24 cellular contexts compared by ENCODE assay signal in the genomic region with DNA sequence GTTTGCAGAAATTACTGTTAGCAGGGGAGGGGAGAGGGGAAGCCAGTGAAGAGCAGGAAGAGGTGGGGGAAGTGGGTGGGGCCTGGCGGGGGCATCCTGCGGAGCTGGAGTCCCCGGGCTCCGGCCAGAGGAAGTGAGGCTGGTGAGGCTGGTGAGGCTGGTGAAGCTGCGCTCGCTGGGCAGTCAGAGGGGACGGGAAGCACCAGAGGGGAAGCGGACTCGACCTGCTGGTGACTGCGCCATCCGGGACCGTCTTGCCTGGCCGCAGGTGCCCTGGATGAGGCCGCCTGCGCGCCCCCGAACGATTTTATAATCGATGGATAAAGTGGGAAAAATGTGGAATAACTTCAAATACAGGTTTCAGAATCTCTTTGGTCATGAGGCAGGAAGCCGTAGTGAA.
DNase-seq lines count a peak whose midpoint lies in the region; ATAC-seq, FAIRE-seq and TF ChIP-seq lines count a peak whose summit lies in the region.
"Had no signal": no experiment of that assay in that cellular context is flagged by ENCODE, and none has a peak within 500 bp of the region (broad histone marks: within the 10 kb centered on the region; RNA-seq: fewer than 3 reads in every experiment).

No MANE protein-coding gene starts in this region.

- intact Hi-C loops in testis (cut with DNase I; ENCODE audit: low total_unique reads) = no loop called here

- H3K27ac Mint-ChIP-seq in glutamatergic neuron (ENCODE audit: unreplicated experiment) = no peak overlapping the region
- H3K27ac Mint-ChIP-seq: B cell, T-helper 17 cell had no signal

- 93% methylated on average over 20 of the region's 20 CpGs for WGBS in SK-N-SH (ENCODE audit: low lambda C conversion rate)
- 64 to 69% methylated on average over 18 to 20 of the region's 20 CpGs for WGBS in testis, 2 donors

- no peak overlapping the region for H3K4me3 Mint-ChIP-seq in glutamatergic neuron (ENCODE audit: unreplicated experiment)
- H3K4me3 Mint-ChIP-seq: B cell, T-helper 17 cell had no signal

- H3K4me1 Mint-ChIP-seq in glutamatergic neuron (ENCODE audit: low read depth, unreplicated experiment) = no peaks in the 10 kb centered on the region
- H3K4me1 Mint-ChIP-seq: B cell, T-helper 17 cell had no signal

- no peaks in the 10 kb centered on the region for H3K79me2 ChIP-seq in SK-N-SH (ENCODE audit: insufficient read depth)

- TF ChIP-seq RAD21 in SK-N-SH (IDR thresholded peaks at IDR 0.05; ENCODE audit: low read length) = no peak

- POLR2A ChIA-PET in SK-N-SH (lab: Yijun Ruan, JAX) = no interaction called here

- peaks cover 2% of the 10 kb centered on the region for H3K9me3 Mint-ChIP-seq in glutamatergic neuron (ENCODE audit: unreplicated experiment)

- peaks cover 5% of the 10 kb centered on the region; the same call in 1 of the 2 replicates for H3K9me3 ChIP-seq in SK-N-SH
- no peaks in the 10 kb centered on the region for H3K9me3 ChIP-seq in testis
- H3K9me3 ChIP-seq: Caco-2, Peyer's patch, SJCRH30 had no signal

- no peaks in the 10 kb centered on the region for H3K27me3 Mint-ChIP-seq in glutamatergic neuron (ENCODE audit: unreplicated experiment)
- H3K27me3 Mint-ChIP-seq: T-helper 17 cell had no signal

- H3K27me3 ChIP-seq in SK-N-SH (ENCODE audit: insufficient read depth) (no peaks in the 10 kb centered on the region), testis (no peaks in the 10 kb centered on the region)
- H3K27me3 ChIP-seq: MG63, Peyer's patch, SJCRH30 had no signal

- no peak overlapping the region for H2AFZ ChIP-seq in SK-N-SH (ENCODE audit: low read depth)

- no peak for FAIRE-seq in frontal cortex (lab: Jason Lieb, UNC)
- FAIRE-seq: GM12878, H1 had no signal

- no peak overlapping the region for H3K4me2 ChIP-seq in SK-N-SH

- no peaks in the 10 kb centered on the region for H3K36me3 Mint-ChIP-seq in glutamatergic neuron (ENCODE audit: unreplicated experiment)

- no peaks in the 10 kb centered on the region for H3F3A ChIP-seq in SK-N-SH (replicated peaks; ENCODE audit: insufficient read depth)

- no peak for TF ChIP-seq CTCF in SK-N-SH (IDR thresholded peaks at IDR 0.05)
- no peak for TF ChIP-seq CTCF in testis (IDR thresholded peaks at IDR 0.05)
- TF ChIP-seq CTCF in glutamatergic neuron (IDR thresholded peaks at IDR 0.05; ENCODE audit: partially characterized antibody, unreplicated experiment) = no peak

- no peak for TF ChIP-seq POLR2A in testis (IDR thresholded peaks at IDR 0.05)
- no peak for TF ChIP-seq POLR2A in GM18505 (IDR thresholded peaks at IDR 0.05; ENCODE audit: borderline replicate concordance, extremely low read depth, insufficient read depth, insufficient read length)

- no peak overlapping the region for H3K9ac ChIP-seq in SK-N-SH

- CTCF ChIA-PET in SK-N-SH (lab: Yijun Ruan, JAX) = no interaction called here

- ATAC-seq in SK-N-SH treated with all-trans-retinoic acid at 6 μM for 48 hours = no peak
- no peak for ATAC-seq in GM18505 (IDR thresholded peaks at IDR 0.05; ENCODE audit: unreplicated experiment)
- ATAC-seq: GM12878, T-helper 17 cell had no signal

- H3K9me2 ChIP-seq in SK-N-SH = no peaks in the 10 kb centered on the region

- H4K20me1 ChIP-seq in SK-N-SH (ENCODE audit: insufficient read depth) = no peaks in the 10 kb centered on the region

- H3K27ac ChIP-seq in SK-N-SH (ENCODE audit: low read depth in 2 of 2, low read length in 1 of 2) (no peak overlapping the region; a peak in 1 of 4 replicates), testis (no peak overlapping the region)
- H3K27ac ChIP-seq: Peyer's patch, SJCRH30 had no signal

- DNase-seq in SK-N-SH = peak; percentile 20
- DNase-seq in SK-N-DZ (ENCODE audit: low spot score) = peak; percentile 16
- DNase-seq in iPS-NIHi11 (ENCODE audit: low spot score) = peak; percentile 11
- DNase-seq in testis = peak; percentile 33
- no peak for DNase-seq in frontal cortex (ENCODE audit: low spot score in 2 of 2)
- no peak for DNase-seq in glutamatergic neuron
- DNase-seq: Caco-2, DMS 273 treated with DMSO at 0.1 percent for 48 hours, DMS79 treated with DMSO at 0.1 percent for 48 hours, MG63, NCI-H1048, NCI-H1417 treated with DMSO at 0.1 percent for 48 hours, NCI-H187, NCI-H2107, NCI-H446 treated with DMSO at 0.1 percent for 48 hours, NCI-H774, Peyer's patch, SJCRH30, T-helper 17 cell had no signal

- H3K36me3 ChIP-seq in SK-N-SH (replicated peaks in 1 of 2; ENCODE audit: control insufficient read depth in 1 of 2, insufficient read depth in 2 of 2, low read length in 1 of 2) = no peaks in the 10 kb centered on the region
- no peaks in the 10 kb centered on the region for H3K36me3 ChIP-seq in testis (ENCODE audit: low read depth, missing control alignments)
- H3K36me3 ChIP-seq: MG63, Peyer's patch, SJCRH30 had no signal

- H3K4me1 ChIP-seq in SK-N-SH (ENCODE audit: control insufficient read depth in 1 of 2, insufficient read depth in 2 of 2, low read depth in 1 of 2, low read length in 1 of 2) = peaks cover 0 to 4% of the 10 kb centered on the region in 2 experiments; a peak in 3 of 4 replicates
- H3K4me1 ChIP-seq in testis = no peaks in the 10 kb centered on the region
- H3K4me1 ChIP-seq: Caco-2, Peyer's patch, SJCRH30 had no signal

- TF ChIP-seq EP300 in SK-N-SH (IDR thresholded peaks at IDR 0.05; ENCODE audit: borderline replicate concordance in 1 of 2, low read depth in 1 of 2, low read length in 1 of 2) = no peak

- no peak overlapping the region for H3K4me3 ChIP-seq in SK-N-SH (ENCODE audit: low read depth in 2 of 2, low read length in 1 of 2)
- peak overlapping the region; percentile 27 to 34 for H3K4me3 ChIP-seq in testis
- H3K4me3 ChIP-seq: GM12878, MG63, Peyer's patch, SJCRH30 had no signal

TF ChIP-seq in SK-N-SH, 30 proteins besides CTCF, POLR2A, EP300 and RAD21:
- TF ChIP-seq SIN3A (IDR thresholded peaks at IDR 0.05; ENCODE audit: borderline replicate concordance, low read depth, low read length) (no peak), FOXJ3 (CRISPR knock-in tag; IDR thresholded peaks at IDR 0.05) (no peak), SMC3 (IDR thresholded peaks at IDR 0.05; ENCODE audit: low read depth, low read length) (no peak), NRF1 (IDR thresholded peaks at IDR 0.05; ENCODE audit: low read depth, low read length) (no peak), NFIC (IDR thresholded peaks at IDR 0.05; ENCODE audit: borderline replicate concordance) (no peak), TAF1 (IDR thresholded peaks at IDR 0.05; ENCODE audit: borderline replicate concordance, low read depth, low read length) (no peak), YY1 (IDR thresholded peaks at IDR 0.05; ENCODE audit: low read depth) (no peak)
- TF ChIP-seq, protein P1, sequence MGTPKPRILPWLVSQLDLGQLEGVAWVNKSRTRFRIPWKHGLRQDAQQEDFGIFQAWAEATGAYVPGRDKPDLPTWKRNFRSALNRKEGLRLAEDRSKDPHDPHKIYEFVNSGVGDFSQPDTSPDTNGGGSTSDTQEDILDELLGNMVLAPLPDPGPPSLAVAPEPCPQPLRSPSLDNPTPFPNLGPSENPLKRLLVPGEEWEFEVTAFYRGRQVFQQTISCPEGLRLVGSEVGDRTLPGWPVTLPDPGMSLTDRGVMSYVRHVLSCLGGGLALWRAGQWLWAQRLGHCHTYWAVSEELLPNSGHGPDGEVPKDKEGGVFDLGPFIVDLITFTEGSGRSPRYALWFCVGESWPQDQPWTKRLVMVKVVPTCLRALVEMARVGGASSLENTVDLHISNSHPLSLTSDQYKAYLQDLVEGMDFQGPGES (IDR thresholded peaks at IDR 0.05; ENCODE audit: low read depth, low read length) = no peak

TF ChIP-seq in SK-N-SH treated with all-trans-retinoic acid at 6 μM for 48 hours, 23 proteins besides CTCF, POLR2A, EP300 and RAD21:
- TF ChIP-seq PPARA (CRISPR knock-in tag; IDR thresholded peaks at IDR 0.05; ENCODE audit: borderline replicate concordance) = no peak
- TF ChIP-seq BACH2 (CRISPR knock-in tag; IDR thresholded peaks at IDR 0.05; ENCODE audit: borderline replicate concordance) = no peak
- TF ChIP-seq ZNF70 (CRISPR knock-in tag; IDR thresholded peaks at IDR 0.05) = no peak
- TF ChIP-seq ZFP3 (CRISPR knock-in tag; IDR thresholded peaks at IDR 0.05) = no peak
- no peak for TF ChIP-seq ESRRG (CRISPR knock-in tag; IDR thresholded peaks at IDR 0.05)
- no peak for TF ChIP-seq TOX (CRISPR knock-in tag; IDR thresholded peaks at IDR 0.05; ENCODE audit: borderline replicate concordance)
- no peak for TF ChIP-seq ZNF565 (CRISPR knock-in tag; conservative IDR thresholded peaks at IDR 0.05; ENCODE audit: low read depth)
- TF ChIP-seq, protein P2, sequence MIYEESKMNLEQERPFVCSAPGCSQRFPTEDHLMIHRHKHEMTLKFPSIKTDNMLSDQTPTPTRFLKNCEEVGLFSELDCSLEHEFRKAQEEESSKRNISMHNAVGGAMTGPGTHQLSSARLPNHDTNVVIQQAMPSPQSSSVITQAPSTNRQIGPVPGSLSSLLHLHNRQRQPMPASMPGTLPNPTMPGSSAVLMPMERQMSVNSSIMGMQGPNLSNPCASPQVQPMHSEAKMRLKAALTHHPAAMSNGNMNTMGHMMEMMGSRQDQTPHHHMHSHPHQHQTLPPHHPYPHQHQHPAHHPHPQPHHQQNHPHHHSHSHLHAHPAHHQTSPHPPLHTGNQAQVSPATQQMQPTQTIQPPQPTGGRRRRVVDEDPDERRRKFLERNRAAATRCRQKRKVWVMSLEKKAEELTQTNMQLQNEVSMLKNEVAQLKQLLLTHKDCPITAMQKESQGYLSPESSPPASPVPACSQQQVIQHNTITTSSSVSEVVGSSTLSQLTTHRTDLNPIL (CRISPR knock-in tag; IDR thresholded peaks at IDR 0.05; ENCODE audit: low read depth) = no peak
- TF ChIP-seq, protein P3, sequence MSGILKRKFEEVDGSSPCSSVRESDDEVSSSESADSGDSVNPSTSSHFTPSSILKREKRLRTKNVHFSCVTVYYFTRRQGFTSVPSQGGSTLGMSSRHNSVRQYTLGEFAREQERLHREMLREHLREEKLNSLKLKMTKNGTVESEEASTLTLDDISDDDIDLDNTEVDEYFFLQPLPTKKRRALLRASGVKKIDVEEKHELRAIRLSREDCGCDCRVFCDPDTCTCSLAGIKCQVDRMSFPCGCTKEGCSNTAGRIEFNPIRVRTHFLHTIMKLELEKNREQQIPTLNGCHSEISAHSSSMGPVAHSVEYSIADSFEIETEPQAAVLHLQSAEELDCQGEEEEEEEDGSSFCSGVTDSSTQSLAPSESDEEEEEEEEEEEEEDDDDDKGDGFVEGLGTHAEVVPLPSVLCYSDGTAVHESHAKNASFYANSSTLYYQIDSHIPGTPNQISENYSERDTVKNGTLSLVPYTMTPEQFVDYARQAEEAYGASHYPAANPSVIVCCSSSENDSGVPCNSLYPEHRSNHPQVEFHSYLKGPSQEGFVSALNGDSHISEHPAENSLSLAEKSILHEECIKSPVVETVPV (CRISPR knock-in tag; IDR thresholded peaks at IDR 0.05) = no peak
- no peak for TF ChIP-seq RARB (CRISPR knock-in tag; IDR thresholded peaks at IDR 0.05)
- TF ChIP-seq CSDC2 (CRISPR knock-in tag; IDR thresholded peaks at IDR 0.05) = no peak

Comparison
In these comparisons a context has a peak if more than half of its experiments do, and no peak if none do; other contexts are left out.
1. DNase-seq: peak in SK-N-SH (single experiment), SK-N-DZ (single experiment), iPS-NIHi11 (single experiment) and testis (single experiment); none in frontal cortex (0 of 2) and glutamatergic neuron (single experiment).
2. H3K4me3 ChIP-seq: peak in testis (2 of 2); none in SK-N-SH (0 of 2).